In the genomic region with DNA sequence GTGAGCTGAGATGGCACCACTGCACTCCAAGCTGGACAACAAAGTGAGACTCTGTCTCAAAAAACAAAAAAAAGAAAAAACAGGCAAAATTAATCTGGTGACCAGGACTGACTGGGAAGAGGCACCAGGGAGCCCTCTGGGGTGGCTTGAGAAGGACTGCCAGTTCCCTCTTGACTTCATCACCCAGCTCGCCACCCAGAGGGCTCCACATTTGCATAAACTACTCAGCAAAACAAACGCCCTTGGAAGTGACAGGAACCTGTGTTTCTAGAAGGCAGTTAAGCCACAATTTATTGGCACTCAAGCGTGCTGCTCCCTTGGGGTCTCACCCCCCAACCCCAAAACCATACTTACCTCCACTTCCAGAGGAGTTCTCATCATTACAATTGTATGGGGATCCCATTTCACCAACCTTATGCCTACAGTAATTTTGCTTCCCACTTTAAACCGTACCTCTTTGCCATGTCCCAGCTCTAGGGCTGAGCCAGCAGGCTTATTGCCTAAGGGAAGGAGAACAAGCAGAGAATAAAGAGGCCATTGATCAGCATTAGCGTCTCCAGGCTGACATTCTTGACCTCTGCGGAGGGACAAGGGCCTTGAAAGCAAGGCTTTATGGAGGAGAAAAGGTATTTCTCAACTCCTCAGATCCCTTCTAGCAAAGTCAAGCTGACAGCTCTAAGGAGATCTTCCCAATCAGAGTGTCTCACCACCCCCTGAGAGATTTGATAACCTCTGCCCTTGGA, we compare ENCODE assay signal across 19 cellular contexts. TPM values are rescaled to one million over a fixed set of nuclear protein-coding genes. Genes with fewer than 3 reads are reported as not detected.
DNase-seq lines count a peak whose midpoint lies in the region; ATAC-seq and TF ChIP-seq lines count a peak whose summit lies in the region.
"Had no signal": no experiment of that assay in that cellular context is flagged by ENCODE, and none has a peak within 500 bp of the region (broad histone marks: within the 10 kb centered on the region; RNA-seq: fewer than 3 reads in every experiment).

No MANE protein-coding gene starts in this region.

- no peak overlapping the region for H3K27ac Mint-ChIP-seq in memory B cell
- H3K27ac Mint-ChIP-seq in activated naive CD4-positive, alpha-beta T cell treated with anti-CD3 and anti-CD28 coated beads, Interleukin-2, amount 50 U/mL, for 72 hours = no peak overlapping the region
- H3K27ac Mint-ChIP-seq: activated naive CD4-positive, alpha-beta T cell treated with anti-CD3 and anti-CD28 coated beads, Interleukin-2, amount 10 ng/mL, durations not matched to agents 7 days and 5 days; nephron; T-helper 1 cell treated with Interleukin-12 subunit alpha and Interleukin-12 subunit beta and Interleukin-4 antibody, amounts not matched to agents 30 μg/mL and 1 μg/mL, for 36 hours had no signal

- H3K27me3 Mint-ChIP-seq in memory B cell = peaks cover 22% of the 10 kb centered on the region
- H3K27me3 Mint-ChIP-seq: activated naive CD4-positive, alpha-beta T cell treated with anti-CD3 and anti-CD28 coated beads, Interleukin-2, amount 10 ng/mL, durations not matched to agents 7 days and 5 days had no signal

- peak; percentile 40 to 45 for DNase-seq in HAP-1 (ENCODE audit: low spot score in 2 of 2)
- no peak for DNase-seq in RWPE1 (ENCODE audit: low spot score)
- DNase-seq in memory B cell (ENCODE audit: low spot score in 2 of 2) = peak in 1 of 2 donors; percentile 17
- no peak for DNase-seq in activated naive CD4-positive, alpha-beta T cell treated with anti-CD3 and anti-CD28 coated beads, Interleukin-2, amount 50 U/mL, for 72 hours (ENCODE audit: low spot score in 2 of 2)
- no peak for DNase-seq in OCI-M1 (lab: John Stamatoyannopoulos, UW)
- no peak for DNase-seq in Right ventricle myocardium superior
- DNase-seq: activated CD4-positive, alpha-beta T cell treated with anti-CD3 and anti-CD28 coated beads for 1 hour; activated CD8-positive, alpha-beta memory T cell treated with anti-CD3 and anti-CD28 coated beads, Interleukin-2, amount 50 U/mL, for 48 hours; activated naive CD4-positive, alpha-beta T cell treated with anti-CD3 and anti-CD28 coated beads, Interleukin-2, amount 10 ng/mL, durations not matched to agents 7 days and 5 days; brain microvascular endothelial cell; lower lobe of right lung; NCI-H1105 treated with DMSO at 0.1 percent for 48 hours; NCI-H510A; RPMI8226 had no signal

- peaks cover 18% of the 10 kb centered on the region for H3K4me1 Mint-ChIP-seq in memory B cell

- POLR2A ChIA-PET in RWPE1 (lab: Yijun Ruan, JAX; ENCODE audit: low non-redundant PET) = no interaction called here

- intact Hi-C loops in Right ventricle myocardium superior (cut with DNase I) = no loop called here

- TF ChIP-seq CTCF in RWPE1 (conservative IDR thresholded peaks at IDR 0.05; ENCODE audit: low read depth) = no peak

- H3K9me3 ChIP-seq in BLaER1 = peaks cover 3% of the 10 kb centered on the region; the same call in 1 of the 2 replicates
- no peaks in the 10 kb centered on the region for H3K9me3 ChIP-seq in HAP-1
- H3K9me3 ChIP-seq: lower lobe of right lung had no signal

- no peak overlapping the region for H3K4me3 Mint-ChIP-seq in memory B cell
- H3K4me3 Mint-ChIP-seq: activated naive CD4-positive, alpha-beta T cell treated with anti-CD3 and anti-CD28 coated beads, Interleukin-2, amount 10 ng/mL, durations not matched to agents 7 days and 5 days; nephron; T-helper 1 cell treated with Interleukin-12 subunit alpha and Interleukin-12 subunit beta and Interleukin-4 antibody, amounts not matched to agents 30 μg/mL and 1 μg/mL, for 36 hours had no signal

- H3K9ac ChIP-seq in BLaER1 = no peak overlapping the region

- CTCF ChIA-PET in RWPE1 (lab: Yijun Ruan, JAX) = interaction anchor here (0.6 kb wide), 1 partner anchor 53 kb away, joined by 6 read pairs; no protein-coding TSS in a partner anchor

- H3K27me3 ChIP-seq in BLaER1 (no peaks in the 10 kb centered on the region), HAP-1 (ENCODE audit: low read depth) (no peaks in the 10 kb centered on the region)
- H3K27me3 ChIP-seq: brain microvascular endothelial cell had no signal

- ATAC-seq in memory B cell (ENCODE audit: low read depth) (peak; percentile 86), GM19397 (IDR thresholded peaks at IDR 0.05; ENCODE audit: unreplicated experiment) (no peak), Right ventricle myocardium superior (ENCODE audit: poor library complexity) (no peak)
- ATAC-seq in activated naive CD4-positive, alpha-beta T cell treated with anti-CD3 and anti-CD28 coated beads, Interleukin-2, amount 50 U/mL, for 72 hours = no peak
- ATAC-seq: HepG2, lower lobe of right lung had no signal

- peaks cover 4% of the 10 kb centered on the region for H3K9me3 Mint-ChIP-seq in memory B cell
- H3K9me3 Mint-ChIP-seq in activated naive CD4-positive, alpha-beta T cell treated with anti-CD3 and anti-CD28 coated beads, Interleukin-2, amount 50 U/mL, for 72 hours = peaks cover 9 to 17% of the 10 kb centered on the region in 2 donors

- in situ Hi-C loops in HAP-1 (cut with MboI; ENCODE audit: low sequenced_read_pairs) = no loop called here

- no peaks in the 10 kb centered on the region for H3K36me3 ChIP-seq in BLaER1
- no peaks in the 10 kb centered on the region for H3K36me3 ChIP-seq in HAP-1 (replicated peaks)
- H3K36me3 ChIP-seq: brain microvascular endothelial cell, lower lobe of right lung had no signal

- H3K4me3 ChIP-seq in BLaER1 (no peak overlapping the region), HAP-1 (no peak overlapping the region)
- H3K4me3 ChIP-seq: lower lobe of right lung had no signal

- peaks cover 43% of the 10 kb centered on the region for H3K4me1 ChIP-seq in BLaER1
- H3K4me1 ChIP-seq in HAP-1 = peaks cover 19% of the 10 kb centered on the region

- peak overlapping the region; percentile 77 for H3K4me2 ChIP-seq in BLaER1

- H4K20me1 ChIP-seq in BLaER1 = no peaks in the 10 kb centered on the region

- peaks cover 4% of the 10 kb centered on the region for H3K36me3 Mint-ChIP-seq in memory B cell
- peaks cover 0 to 35% of the 10 kb centered on the region in 2 donors for H3K36me3 Mint-ChIP-seq in activated naive CD4-positive, alpha-beta T cell treated with anti-CD3 and anti-CD28 coated beads, Interleukin-2, amount 50 U/mL, for 72 hours

- H3K27ac ChIP-seq in BLaER1 (no peak overlapping the region), RWPE1 (peak overlapping the region; percentile 78; the same call in 1 of the 2 replicates)
- H3K27ac ChIP-seq: brain microvascular endothelial cell, lower lobe of right lung had no signal

RNA-seq across cellular contexts. Expression of a gene that starts 44.4 kb away (rescaled TPM):
- 10 to 100 TPM; 15.9 to 36.6 TPM for total RNA-seq in activated naive CD4-positive, alpha-beta T cell treated with anti-CD3 and anti-CD28 coated beads, Interleukin-2, amount 50 U/mL, for 72 hours
- total RNA-seq in Right ventricle myocardium superior = 6.4 TPM

Comparison
In these comparisons a context has a peak if more than half of its experiments do, and no peak if none do; other contexts are left out.
1. DNase-seq: peak in HAP-1 (2 of 2); none in RWPE1 (single experiment), activated naive CD4-positive, alpha-beta T cell treated with anti-CD3 and anti-CD28 coated beads, Interleukin-2, amount 50 U/mL, for 72 hours (0 of 2), OCI-M1 (single experiment) and Right ventricle myocardium superior (single experiment).